Comparison of ENCODE assay signal across 1 cellular context in genomic region chr12:13784504-13784903, GRCh38.
TF ChIP-seq lines count a peak whose summit lies in the region.

No MANE protein-coding gene starts in this region.

TF ChIP-seq in WTC11, 78 proteins besides CTCF, POLR2A, EP300 and RAD21 (continued from another document):
- TF ChIP-seq AFF4 (CRISPR knock-in tag; IDR thresholded peaks at IDR 0.05; ENCODE audit: borderline replicate concordance) (no peak), ZMAT4 (CRISPR knock-in tag; IDR thresholded peaks at IDR 0.05) (no peak), GTF2I (CRISPR knock-in tag; conservative IDR thresholded peaks at IDR 0.05) (no peak), ZNF532 (CRISPR knock-in tag; IDR thresholded peaks at IDR 0.05; ENCODE audit: borderline replicate concordance) (no peak), FOXK1 (CRISPR knock-in tag; IDR thresholded peaks at IDR 0.05) (no peak), E2F4 (CRISPR knock-in tag; IDR thresholded peaks at IDR 0.05; ENCODE audit: borderline replicate concordance, low read depth) (no peak), PRDM15 (CRISPR knock-in tag; IDR thresholded peaks at IDR 0.05) (no peak)
